In genomic region chr7:75995052-75995471, GRCh38 we compare ENCODE assay signal across 8 cellular contexts. TPM values are rescaled to one million over a fixed set of nuclear protein-coding genes. Genes with fewer than 3 reads are reported as not detected.
DNase-seq lines count a peak whose midpoint lies in the region; ATAC-seq and TF ChIP-seq lines count a peak whose summit lies in the region.

No MANE protein-coding gene starts in this region.

- H3K27me3 ChIP-seq in HUES6 (ENCODE audit: control insufficient read depth, insufficient read depth, low read length) (no peaks in the 10 kb centered on the region), spleen (replicated peaks in 1 of 7) (no peaks in the 10 kb centered on the region)

- H3K4me3 Mint-ChIP-seq in activated naive CD8-positive, alpha-beta T cell: peak overlapping the region; percentile 57

- H3K36me3 ChIP-seq in HUES6 (ENCODE audit: control insufficient read depth, insufficient read depth, low read length) (peaks cover 8% of the 10 kb centered on the region), spleen (peaks cover 0 to 37% (median 2%) of the 10 kb centered on the region in 6 donors)

- TF ChIP-seq POLR2A in spleen (IDR thresholded peaks at IDR 0.05): no peak

- H3K27me3 Mint-ChIP-seq in activated naive CD8-positive, alpha-beta T cell: no peaks in the 10 kb centered on the region

- H3K4me1 Mint-ChIP-seq in activated naive CD8-positive, alpha-beta T cell (ENCODE audit: low read depth): peaks cover 18% of the 10 kb centered on the region

- no peak overlapping the region for H3K27ac ChIP-seq in HUES6 (ENCODE audit: low read depth, low read length)
- H3K27ac ChIP-seq in spleen: peak overlapping the region in 7 of 8 donors; percentile 77 to 96 (median 88)

- 74 to 80% (median 76%) methylated on average over 11 of the region's 11 CpGs for WGBS in spleen, 5 donors

- no peak overlapping the region for H3K27ac Mint-ChIP-seq in activated naive CD8-positive, alpha-beta T cell

- H3K9me3 Mint-ChIP-seq in activated naive CD8-positive, alpha-beta T cell (ENCODE audit: low read depth): no peaks in the 10 kb centered on the region

- H3K4me1 ChIP-seq in HUES6 (ENCODE audit: control insufficient read depth, insufficient read depth, low read length): peaks cover 18% of the 10 kb centered on the region
- H3K4me1 ChIP-seq in spleen: peaks cover 11 to 73% (median 25%) of the 10 kb centered on the region in 6 donors

- peak overlapping the region; percentile 71 for H3K9ac ChIP-seq in HUES6 (ENCODE audit: low read length)

- no peak for ATAC-seq in HG03565 (IDR thresholded peaks at IDR 0.05; ENCODE audit: unreplicated experiment)

- DNase-seq in spleen (peak; percentile 78), NCI-H1105 treated with DMSO at 0.1 percent for 48 hours (lab: John Stamatoyannopoulos, UW) (no peak), ureter (ENCODE audit: low spot score) (no peak), mesenteric fat pad (ENCODE audit: low spot score) (no peak)

- peaks cover 8% of the 10 kb centered on the region for H3K36me3 Mint-ChIP-seq in activated naive CD8-positive, alpha-beta T cell

- intact Hi-C loops in spleen (cut with DNase I; ENCODE audit: low total_unique reads): loop anchor here (10.0 kb wide), 1 partner anchor 120 kb away; the partner anchor contains the start of gene RHBDD2

- H3K9me3 ChIP-seq in HUES6 (ENCODE audit: control insufficient read depth, insufficient read depth, low read depth, low read length) (no peaks in the 10 kb centered on the region), iPS-18c (ENCODE audit: control insufficient read depth, insufficient read depth, low read length) (no peaks in the 10 kb centered on the region), spleen (no peaks in the 10 kb centered on the region)

- no peak for TF ChIP-seq CTCF in spleen (IDR thresholded peaks at IDR 0.05 in 8 of 11, conservative IDR thresholded peaks at IDR 0.05 in 3 of 11)

- H3K4me3 ChIP-seq in HUES6 (ENCODE audit: low read depth, low read length): peak overlapping the region; percentile 91
- peak overlapping the region; percentile 49 for H3K4me3 ChIP-seq in iPS-18c (ENCODE audit: insufficient read depth, low read depth, low read length)
- peak overlapping the region; percentile 79 to 100 (median 94) for H3K4me3 ChIP-seq in spleen

RNA-seq across cellular contexts. Expression of gene TMEM120A, which starts 0.7 kb away (rescaled TPM):
- total RNA-seq in spleen: 10 to 100 TPM; 24.9 to 57.9 (median 41.4) TPM
- 10 to 100 TPM; 30.1 to 66.2 (median 56.6) TPM for polyA plus RNA-seq in spleen
- 80.4 TPM for total RNA-seq in ureter
- 93.8 TPM for total RNA-seq in mesenteric fat pad

RNA-seq across cellular contexts. Expression of gene STYXL1, which starts 52.7 kb away (rescaled TPM):
- total RNA-seq in spleen (10 to 100 TPM; 18.3 to 48.8 (median 28.4) TPM), ureter (45.4 TPM), mesenteric fat pad (9.7 TPM)
- polyA plus RNA-seq in spleen: 10 to 100 TPM; 36.3 to 60.4 (median 45.0) TPM

RNA-seq across cellular contexts. Expression of gene MDH2, which starts 52.8 kb away (rescaled TPM):
- total RNA-seq in spleen (100 to 1,000 TPM in 3 of 7 donors, 10 to 100 TPM in 4; 62.2 to 129 (median 97.7) TPM), ureter (177 TPM), mesenteric fat pad (128 TPM)
- polyA plus RNA-seq in spleen: 10 to 100 TPM; 45.5 to 74.1 (median 71.4) TPM
